27 cellular contexts compared by ENCODE assay signal in genomic region chr3:48621461-48621869, GRCh38. TPM values are rescaled to one million over a fixed set of nuclear protein-coding genes. Genes with fewer than 3 reads are reported as not detected.
DNase-seq lines count a peak whose midpoint lies in the region; ATAC-seq, FAIRE-seq and TF ChIP-seq lines count a peak whose summit lies in the region.
"Had no signal": no experiment of that assay in that cellular context is flagged by ENCODE, and none has a peak within 500 bp of the region (broad histone marks: within the 10 kb centered on the region; RNA-seq: fewer than 3 reads in every experiment).

Gene TMEM89 (minus strand): TSS chr3:48621769. CDS start chr3:48621756, 13 bp downstream.

- H3K9me3 Mint-ChIP-seq in osteocyte (ENCODE audit: unreplicated experiment), result peaks cover 4% of the 10 kb centered on the region

- CTCF ChIA-PET in IMR-90 (lab: Yijun Ruan, JAX), result no interaction called here

- no peak within 1 kb of the TSS; the same call in 2 of the 3 replicates for H2BK15ac ChIP-seq in IMR-90 (ENCODE audit: low read depth, low read length)

- TF ChIP-seq POLR2A in IMR-90 (IDR thresholded peaks at IDR 0.05; ENCODE audit: low read depth, low read length), result no peak

- WGBS in IMR-90 (ENCODE audit: extremely low coverage in 2 of 2, insufficient read length in 1 of 2), 2 experiments, result 90% methylated on average over 8 of the region's 19 CpGs; no CpG with 5 or more reads in 1 of the 2 experiments
- 91 to 95% (median 95%) methylated on average over 19 of the region's 19 CpGs for WGBS in small intestine, 3 donors

- no peak within 1 kb of the TSS for H2AK9ac ChIP-seq in IMR-90 (replicated peaks; ENCODE audit: low read depth, low read length, poor library complexity)

- H3K4me3 ChIP-seq in IMR-90 (ENCODE audit: insufficient read depth, low read depth, low read length), result no peak within 1 kb of the TSS
- H3K4me3 ChIP-seq in coronary artery, result no peak within 1 kb of the TSS
- H3K4me3 ChIP-seq in small intestine (ENCODE audit: low read depth in 1 of 2, low read length in 2 of 2), result no peak within 1 kb of the TSS
- H3K4me3 ChIP-seq: BLaER1, Peyer's patch had no signal

- no peaks in the 10 kb centered on the region for H3K79me1 ChIP-seq in IMR-90 (ENCODE audit: low read depth in 1 of 2, low read length in 2 of 2)

- no peak within 1 kb of the TSS for H2AFZ ChIP-seq in IMR-90 (replicated peaks; ENCODE audit: low read length, poor library complexity)

- peaks cover 6% of the 10 kb centered on the region for H3K4me1 ChIP-seq in IMR-90 (ENCODE audit: control insufficient read depth, insufficient read depth, low read length)
- no peaks in the 10 kb centered on the region for H3K4me1 ChIP-seq in small intestine (ENCODE audit: control insufficient read depth in 2 of 2, insufficient read depth in 1 of 2, low read depth in 1 of 2, low read length in 1 of 2)
- H3K4me1 ChIP-seq: BLaER1, Peyer's patch had no signal

- in situ Hi-C loops in IMR-90 (cut with MboI; ENCODE audit: low sequenced_read_pairs) (no loop called here), G401 (cut with HindIII; ENCODE audit: low sequenced_read_pairs) (no loop called here)

- TF ChIP-seq RAD21 in IMR-90 (IDR thresholded peaks at IDR 0.05; ENCODE audit: low read length), result no peak

- H3K9me3 ChIP-seq in IMR-90 (ENCODE audit: control insufficient read depth, insufficient read depth, low read length) (peaks cover 9% of the 10 kb centered on the region), small intestine (ENCODE audit: control insufficient read depth, low read depth) (no peaks in the 10 kb centered on the region)

- ATAC-seq in IMR-90 (ENCODE audit: low read depth), result no peak
- ATAC-seq in GM19455 (IDR thresholded peaks at IDR 0.05; ENCODE audit: unreplicated experiment), result no peak

- intact Hi-C loops in IMR-90 (cut with micrococcal nuclease), result no loop called here

- no peak for TF ChIP-seq CTCF in 22Rv1 (IDR thresholded peaks at IDR 0.05)
- no peak for TF ChIP-seq CTCF in IMR-90 (conservative IDR thresholded peaks at IDR 0.05; ENCODE audit: low read depth, low read length)
- no peak for TF ChIP-seq CTCF in coronary artery (IDR thresholded peaks at IDR 0.05)
- no peak for TF ChIP-seq CTCF in osteocyte (IDR thresholded peaks at IDR 0.05)

- H4K5ac ChIP-seq in IMR-90 (ENCODE audit: low read depth, low read length), result no peak within 1 kb of the TSS

- FAIRE-seq in small intestine (lab: Jason Lieb, UNC), result no peak
- FAIRE-seq: GM12891 had no signal

- H3K9ac ChIP-seq in IMR-90 (ENCODE audit: low read depth, low read length), result no peak within 1 kb of the TSS
- H3K9ac ChIP-seq: BLaER1 had no signal

- no peak within 1 kb of the TSS for H2BK5ac ChIP-seq in IMR-90 (ENCODE audit: low read depth, low read length, poor library complexity, severe bottlenecking)

- H3K18ac ChIP-seq in IMR-90 (ENCODE audit: low read depth, low read length), result no peak within 1 kb of the TSS

- H3K23ac ChIP-seq in IMR-90 (ENCODE audit: low read depth, low read length), result no peak within 1 kb of the TSS

- no peak within 1 kb of the TSS for H2BK20ac ChIP-seq in IMR-90 (ENCODE audit: low read depth, low read length)

- H2AK5ac ChIP-seq in IMR-90 (ENCODE audit: low read depth, low read length), result peak within 1 kb of the TSS; percentile 50; the same call in 1 of the 2 replicates

- no peak within 1 kb of the TSS for H3K56ac ChIP-seq in IMR-90 (ENCODE audit: extremely low read depth, insufficient read depth, low read length)

- H3K9me1 ChIP-seq in IMR-90 (ENCODE audit: insufficient read depth, low read length), result no peaks in the 10 kb centered on the region

- no peaks in the 10 kb centered on the region for H3K27me3 Mint-ChIP-seq in osteocyte (ENCODE audit: unreplicated experiment)
- H3K27me3 Mint-ChIP-seq: IgD-negative memory B cell had no signal

- H3K14ac ChIP-seq in IMR-90 (replicated peaks; ENCODE audit: low read depth, low read length), result no peak within 1 kb of the TSS

- dilution Hi-C loops in IMR-90 (cut with HindIII; ENCODE audit: low sequenced_read_pairs, unreplicated experiment), result no loop called here

- H3K4me1 Mint-ChIP-seq in osteocyte (ENCODE audit: unreplicated experiment), result peaks cover 30% of the 10 kb centered on the region

- H2BK120ac ChIP-seq in IMR-90 (ENCODE audit: low read depth, low read length), result no peak within 1 kb of the TSS

- BruUV-seq in IMR-90 (replicated peaks; lab: Mats Ljungman, UMichigan), result no TSS peak

- H3K36me3 ChIP-seq in IMR-90 (ENCODE audit: control insufficient read depth, insufficient read depth, low read length), result peaks cover 32% of the 10 kb centered on the region
- peaks cover 0 to 3% of the 10 kb centered on the region in 2 donors for H3K36me3 ChIP-seq in small intestine (ENCODE audit: control insufficient read depth in 2 of 2, insufficient read depth in 2 of 2, low read length in 2 of 2)

- no peak within 1 kb of the TSS for H3K4me2 ChIP-seq in IMR-90 (ENCODE audit: low read depth, low read length)
- H3K4me2 ChIP-seq: BLaER1 had no signal

- H3K27me3 ChIP-seq in IMR-90 (ENCODE audit: control insufficient read depth, insufficient read depth, low read length) (no peaks in the 10 kb centered on the region), small intestine (ENCODE audit: control insufficient read depth in 2 of 2, insufficient read depth in 2 of 2, low read length in 2 of 2) (no peaks in the 10 kb centered on the region)
- H3K27me3 ChIP-seq: BLaER1, Peyer's patch had no signal

- H4K20me1 ChIP-seq in IMR-90 (ENCODE audit: insufficient read depth, low read length), result no peaks in the 10 kb centered on the region; the same call in 1 of the 2 replicates
- H4K20me1 ChIP-seq: BLaER1 had no signal

- DNase-seq in IMR-90, result no peak
- DNase-seq in coronary artery (ENCODE audit: low spot score), result no peak
- no peak for DNase-seq in osteocyte (ENCODE audit: extremely low spot score, unreplicated experiment)
- no peak for DNase-seq in NK-92 (lab: John Stamatoyannopoulos, UW; ENCODE audit: unreplicated experiment)
- no peak for DNase-seq in G401 (ENCODE audit: low spot score)
- DNase-seq in small intestine, result no peak
- DNase-seq: CD8-positive, alpha-beta memory T cell; DMS53; EL; Kasumi-1; MM.1S; NCI-H1092; NCI-H2081; NCI-H2171 treated with DMSO at 0.1 percent for 48 hours; NCI-H446 treated with DMSO at 0.1 percent for 48 hours; NCI-H69; NK-92 treated with Interleukin-12 subunit alpha and Interleukin-12 subunit beta, amount 100 ng/mL, for 24 hours; Peyer's patch; Right ventricle myocardium superior had no signal

- peak within 1 kb of the TSS; percentile 94 for H3K27ac Mint-ChIP-seq in osteocyte (ENCODE audit: unreplicated experiment)
- H3K27ac Mint-ChIP-seq: CD8-positive, alpha-beta memory T cell had no signal

- no peak within 1 kb of the TSS for H3K4me3 Mint-ChIP-seq in osteocyte (ENCODE audit: unreplicated experiment)
- H3K4me3 Mint-ChIP-seq: CD8-positive, alpha-beta memory T cell; IgD-negative memory B cell had no signal

- H3K27ac ChIP-seq in 22Rv1, result peak within 1 kb of the TSS; percentile 90
- no peak within 1 kb of the TSS for H3K27ac ChIP-seq in IMR-90 (ENCODE audit: insufficient read depth, low read length)
- H3K27ac ChIP-seq in coronary artery, result peak within 1 kb of the TSS; percentile 74 to 94
- H3K27ac ChIP-seq in small intestine (ENCODE audit: low read depth in 1 of 2, low read length in 1 of 2), result no peak within 1 kb of the TSS
- H3K27ac ChIP-seq: BLaER1 had no signal

- H3K36me3 Mint-ChIP-seq in osteocyte (ENCODE audit: unreplicated experiment), result peaks cover 18% of the 10 kb centered on the region
- H3K36me3 Mint-ChIP-seq: IgD-negative memory B cell had no signal

- no peak within 1 kb of the TSS; the same call in 1 of the 2 replicates for H4K91ac ChIP-seq in IMR-90 (ENCODE audit: insufficient read depth, low read depth, low read length)

- POLR2A ChIA-PET in IMR-90 (lab: Charles Lee; ENCODE audit: unreplicated experiment), result no interaction called here

- H4K8ac ChIP-seq in IMR-90 (ENCODE audit: low read depth in 2 of 2, low read length in 2 of 2), result no peak within 1 kb of the TSS

- H3K4ac ChIP-seq in IMR-90 (ENCODE audit: low read depth, low read length), result no peak within 1 kb of the TSS

TF ChIP-seq in IMR-90, 13 proteins besides CTCF, POLR2A, EP300 and RAD21 (continues in another document):
- TF ChIP-seq NFE2L2 (IDR thresholded peaks at IDR 0.05; ENCODE audit: low read depth, low read length), result no peak
- no peak for TF ChIP-seq MAZ (IDR thresholded peaks at IDR 0.05; ENCODE audit: borderline replicate concordance, low read depth, low read length)
- no peak for TF ChIP-seq MXI1 (IDR thresholded peaks at IDR 0.05; ENCODE audit: borderline replicate concordance, low read depth, low read length)
- no peak for TF ChIP-seq CEBPB (IDR thresholded peaks at IDR 0.05; ENCODE audit: low read depth, low read length)
- no peak for TF ChIP-seq ELK1 (IDR thresholded peaks at IDR 0.05; ENCODE audit: borderline replicate concordance, low read depth, low read length)
- TF ChIP-seq SMC3 (IDR thresholded peaks at IDR 0.05; ENCODE audit: low read depth, low read length), result no peak
- no peak for TF ChIP-seq USF2 (IDR thresholded peaks at IDR 0.05; ENCODE audit: low read depth, low read length)
- no peak for TF ChIP-seq MAFK (IDR thresholded peaks at IDR 0.05; ENCODE audit: low read depth, low read length)
- TF ChIP-seq RFX5 (IDR thresholded peaks at IDR 0.05; ENCODE audit: low read depth, low read length), result no peak
- TF ChIP-seq CHD1 (IDR thresholded peaks at IDR 0.05; ENCODE audit: low read depth, low read length), result no peak

RNA-seq across cellular contexts. Expression of gene TMEM89, which starts in this region (rescaled TPM):
- not detected in 2 replicates for total RNA-seq in IMR-90 (2012; rRNA removed)
- polyA plus RNA-seq in IMR-90 (2012; rRNA removed), result 0.15 TPM in 1 of 2 replicates, not detected in the other
- polyA plus RNA-seq in IMR-90 (2012; cell fraction: cytosol; rRNA removed), result not detected in 2 replicates
- 0.63 and 1.1 TPM in 2 replicates for polyA plus RNA-seq in IMR-90 (2012; cell fraction: nucleus; rRNA removed; ENCODE audit: low replicate concordance)
- not detected in 2 replicates for total RNA-seq in osteocyte
- not detected in 2 replicates for total RNA-seq in G401 (2014; rRNA removed; shearing (Covaris generic))
- polyA plus RNA-seq in small intestine, result under 1 TPM in 1 of 3 donors, not detected in 2; 0.21 TPM
- total RNA-seq: A673; CD8-positive, alpha-beta memory T cell; H4; HT-29; Peyer's patch; Right ventricle myocardium superior had no signal
- polyA plus RNA-seq: CD8-positive, alpha-beta memory T cell; IgD-negative memory B cell had no signal

Comparison
In these comparisons a context has a peak if more than half of its experiments do, and no peak if none do; other contexts are left out.
1. H3K27ac ChIP-seq: peak in 22Rv1 (single experiment) and coronary artery (2 of 2); none in IMR-90 (single experiment) and small intestine (0 of 2).